Comparison of ENCODE assay signal across 1 cellular context in the genomic region with DNA sequence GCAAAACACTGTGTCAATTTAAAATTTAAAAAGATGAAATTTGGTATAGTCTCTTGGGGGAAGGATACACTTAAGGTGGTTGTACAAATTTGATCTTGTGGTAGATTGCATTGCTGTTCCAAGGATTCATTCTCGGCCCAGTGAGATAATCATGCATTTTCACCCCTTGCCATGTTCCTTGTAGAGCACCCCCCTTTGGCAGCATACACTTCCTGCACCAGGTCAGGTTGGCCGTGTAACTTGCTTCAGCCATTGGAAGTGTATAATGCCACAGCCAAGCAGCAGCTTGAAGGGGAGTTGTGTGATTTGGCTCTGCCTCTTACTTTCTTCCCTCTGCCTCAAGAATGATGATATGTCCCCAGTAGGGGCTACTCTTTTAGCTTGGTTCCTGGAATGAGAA.
TF ChIP-seq lines count a peak whose summit lies in the region.

No MANE protein-coding gene starts in this region.

TF ChIP-seq in GM23338, 12 proteins besides CTCF, POLR2A, EP300 and RAD21:
- no peak for TF ChIP-seq EZH2phosphoT487 (IDR thresholded peaks at IDR 0.05; ENCODE audit: unreplicated experiment)
- TF ChIP-seq, protein P1, sequence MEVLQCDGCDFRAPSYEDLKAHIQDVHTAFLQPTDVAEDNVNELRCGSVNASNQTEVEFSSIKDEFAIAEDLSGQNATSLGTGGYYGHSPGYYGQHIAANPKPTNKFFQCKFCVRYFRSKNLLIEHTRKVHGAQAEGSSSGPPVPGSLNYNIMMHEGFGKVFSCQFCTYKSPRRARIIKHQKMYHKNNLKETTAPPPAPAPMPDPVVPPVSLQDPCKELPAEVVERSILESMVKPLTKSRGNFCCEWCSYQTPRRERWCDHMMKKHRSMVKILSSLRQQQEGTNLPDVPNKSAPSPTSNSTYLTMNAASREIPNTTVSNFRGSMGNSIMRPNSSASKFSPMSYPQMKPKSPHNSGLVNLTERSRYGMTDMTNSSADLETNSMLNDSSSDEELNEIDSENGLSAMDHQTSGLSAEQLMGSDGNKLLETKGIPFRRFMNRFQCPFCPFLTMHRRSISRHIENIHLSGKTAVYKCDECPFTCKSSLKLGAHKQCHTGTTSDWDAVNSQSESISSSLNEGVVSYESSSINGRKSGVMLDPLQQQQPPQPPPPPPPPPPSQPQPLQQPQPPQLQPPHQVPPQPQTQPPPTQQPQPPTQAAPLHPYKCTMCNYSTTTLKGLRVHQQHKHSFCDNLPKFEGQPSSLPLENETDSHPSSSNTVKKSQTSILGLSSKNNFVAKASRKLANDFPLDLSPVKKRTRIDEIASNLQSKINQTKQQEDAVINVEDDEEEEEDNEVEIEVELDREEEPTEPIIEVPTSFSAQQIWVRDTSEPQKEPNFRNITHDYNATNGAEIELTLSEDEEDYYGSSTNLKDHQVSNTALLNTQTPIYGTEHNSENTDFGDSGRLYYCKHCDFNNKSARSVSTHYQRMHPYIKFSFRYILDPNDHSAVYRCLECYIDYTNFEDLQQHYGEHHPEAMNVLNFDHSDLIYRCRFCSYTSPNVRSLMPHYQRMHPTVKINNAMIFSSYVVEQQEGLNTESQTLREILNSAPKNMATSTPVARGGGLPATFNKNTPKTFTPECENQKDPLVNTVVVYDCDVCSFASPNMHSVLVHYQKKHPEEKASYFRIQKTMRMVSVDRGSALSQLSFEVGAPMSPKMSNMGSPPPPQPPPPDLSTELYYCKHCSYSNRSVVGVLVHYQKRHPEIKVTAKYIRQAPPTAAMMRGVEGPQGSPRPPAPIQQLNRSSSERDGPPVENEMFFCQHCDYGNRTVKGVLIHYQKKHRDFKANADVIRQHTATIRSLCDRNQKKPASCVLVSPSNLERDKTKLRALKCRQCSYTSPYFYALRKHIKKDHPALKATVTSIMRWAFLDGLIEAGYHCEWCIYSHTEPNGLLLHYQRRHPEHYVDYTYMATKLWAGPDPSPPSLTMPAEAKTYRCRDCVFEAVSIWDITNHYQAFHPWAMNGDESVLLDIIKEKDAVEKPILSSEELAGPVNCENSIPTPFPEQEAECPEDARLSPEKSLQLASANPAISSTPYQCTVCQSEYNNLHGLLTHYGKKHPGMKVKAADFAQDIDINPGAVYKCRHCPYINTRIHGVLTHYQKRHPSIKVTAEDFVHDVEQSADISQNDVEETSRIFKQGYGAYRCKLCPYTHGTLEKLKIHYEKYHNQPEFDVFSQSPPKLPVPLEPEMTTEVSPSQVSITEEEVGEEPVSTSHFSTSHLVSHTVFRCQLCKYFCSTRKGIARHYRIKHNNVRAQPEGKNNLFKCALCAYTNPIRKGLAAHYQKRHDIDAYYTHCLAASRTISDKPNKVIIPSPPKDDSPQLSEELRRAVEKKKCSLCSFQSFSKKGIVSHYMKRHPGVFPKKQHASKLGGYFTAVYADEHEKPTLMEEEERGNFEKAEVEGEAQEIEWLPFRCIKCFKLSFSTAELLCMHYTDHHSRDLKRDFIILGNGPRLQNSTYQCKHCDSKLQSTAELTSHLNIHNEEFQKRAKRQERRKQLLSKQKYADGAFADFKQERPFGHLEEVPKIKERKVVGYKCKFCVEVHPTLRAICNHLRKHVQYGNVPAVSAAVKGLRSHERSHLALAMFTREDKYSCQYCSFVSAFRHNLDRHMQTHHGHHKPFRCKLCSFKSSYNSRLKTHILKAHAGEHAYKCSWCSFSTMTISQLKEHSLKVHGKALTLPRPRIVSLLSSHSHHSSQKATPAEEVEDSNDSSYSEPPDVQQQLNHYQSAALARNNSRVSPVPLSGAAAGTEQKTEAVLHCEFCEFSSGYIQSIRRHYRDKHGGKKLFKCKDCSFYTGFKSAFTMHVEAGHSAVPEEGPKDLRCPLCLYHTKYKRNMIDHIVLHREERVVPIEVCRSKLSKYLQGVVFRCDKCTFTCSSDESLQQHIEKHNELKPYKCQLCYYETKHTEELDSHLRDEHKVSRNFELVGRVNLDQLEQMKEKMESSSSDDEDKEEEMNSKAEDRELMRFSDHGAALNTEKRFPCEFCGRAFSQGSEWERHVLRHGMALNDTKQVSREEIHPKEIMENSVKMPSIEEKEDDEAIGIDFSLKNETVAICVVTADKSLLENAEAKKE (CRISPR knock-in tag; IDR thresholded peaks at IDR 0.05), result no peak
- TF ChIP-seq STAT1 (IDR thresholded peaks at IDR 0.05; ENCODE audit: unreplicated experiment), result no peak
- no peak for TF ChIP-seq JUNB (IDR thresholded peaks at IDR 0.05; ENCODE audit: unreplicated experiment)
- TF ChIP-seq ZNF114 (CRISPR knock-in tag; IDR thresholded peaks at IDR 0.05), result no peak
- no peak for TF ChIP-seq NANOG (IDR thresholded peaks at IDR 0.05; ENCODE audit: borderline replicate concordance)
TF ChIP-seq in GM23338: peak in this region for 0.
